17 cellular contexts compared by ENCODE assay signal in the genomic region with DNA sequence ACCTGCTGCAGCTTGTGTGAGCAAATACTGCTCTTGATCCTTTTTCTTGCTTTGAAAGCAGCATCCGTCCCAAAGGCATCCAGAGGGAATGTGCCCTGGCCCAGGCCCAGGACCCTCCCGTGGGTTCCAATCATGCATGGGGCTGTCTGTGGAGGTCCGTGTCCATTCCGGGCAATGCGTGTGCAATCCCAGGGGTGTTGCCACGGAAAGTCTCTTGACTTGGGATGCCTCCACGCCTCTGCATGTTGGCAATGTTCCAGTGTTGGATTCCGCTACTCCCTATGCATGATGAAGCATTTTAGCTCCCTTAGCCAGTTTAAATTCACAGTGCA.
DNase-seq lines count a peak whose midpoint lies in the region; ATAC-seq and TF ChIP-seq lines count a peak whose summit lies in the region.
"Had no signal": no experiment of that assay in that cellular context is flagged by ENCODE, and none has a peak within 500 bp of the region (broad histone marks: within the 10 kb centered on the region; RNA-seq: fewer than 3 reads in every experiment).

No MANE protein-coding gene starts in this region.

- peaks cover 47% of the 10 kb centered on the region for H3K9me3 Mint-ChIP-seq in neural crest cell

- H3K36me3 Mint-ChIP-seq in neural crest cell (ENCODE audit: low read depth), result peaks cover 99% of the 10 kb centered on the region

- H3K27me3 ChIP-seq in thoracic aorta (replicated peaks; ENCODE audit: insufficient read depth) (no peaks in the 10 kb centered on the region), SJCRH30 (no peaks in the 10 kb centered on the region)

- H3K4me1 Mint-ChIP-seq in neural crest cell, result no peaks in the 10 kb centered on the region

- H3K27ac ChIP-seq in coronary artery (no peak overlapping the region), thoracic aorta (no peak overlapping the region), SJCRH30 (no peak overlapping the region)

- H3K27ac Mint-ChIP-seq in neural crest cell (ENCODE audit: unreplicated experiment), result no peak overlapping the region
- H3K27ac Mint-ChIP-seq: CD8-positive, alpha-beta T cell had no signal

- peak overlapping the region; percentile 49 for H3K4me3 ChIP-seq in coronary artery
- H3K4me3 ChIP-seq in thoracic aorta, result peak overlapping the region; percentile 21
- no peak overlapping the region for H3K4me3 ChIP-seq in SJCRH30

- peaks cover 100% of the 10 kb centered on the region for H3K36me3 ChIP-seq in thoracic aorta
- H3K36me3 ChIP-seq in SJCRH30, result no peaks in the 10 kb centered on the region; the same call in 1 of the 2 replicates

- peaks cover 100% of the 10 kb centered on the region for H3K9me3 ChIP-seq in thoracic aorta
- H3K9me3 ChIP-seq in SJCRH30 (replicated peaks), result no peaks in the 10 kb centered on the region; the same call in none of the 2 replicates

- H3K4me3 Mint-ChIP-seq in neural crest cell, result peak overlapping the region; percentile 49
- H3K4me3 Mint-ChIP-seq: CD8-positive, alpha-beta T cell had no signal

- peak; percentile 16 for DNase-seq in D341Med (ENCODE audit: low spot score)
- DNase-seq in coronary artery (ENCODE audit: low spot score), result no peak
- DNase-seq in neural crest cell (ENCODE audit: low read depth, low spot score), result no peak
- DNase-seq in thoracic aorta (ENCODE audit: low spot score), result no peak
- DNase-seq in SJCRH30, result no peak
- DNase-seq in T-helper 9 cell, result no peak
- no peak for DNase-seq in GM19238 (ENCODE audit: insufficient read length, low spot score)
- DNase-seq in GM20000 (ENCODE audit: low spot score), result no peak
- DNase-seq: ACHN, DMS 273 treated with DMSO at 0.1 percent for 48 hours, MV-4-11, NCI-H1436, NCI-H2029 treated with DMSO at 0.1 percent for 48 hours, NCI-H510A treated with DMSO at 0.1 percent for 48 hours, RPMI8226 had no signal

- ATAC-seq in thoracic aorta (ENCODE audit: insufficient number of reproducible peaks, low FRiP score, low read depth), result no peak
- ATAC-seq: CD8-positive, alpha-beta T cell; HCT116 had no signal

- H3K27me3 Mint-ChIP-seq in neural crest cell (ENCODE audit: low read depth), result peaks cover 4% of the 10 kb centered on the region

- TF ChIP-seq CTCF in coronary artery (IDR thresholded peaks at IDR 0.05) (no peak), neural crest cell (conservative IDR thresholded peaks at IDR 0.05) (no peak), thoracic aorta (IDR thresholded peaks at IDR 0.05) (no peak), GM20000 (IDR thresholded peaks at IDR 0.05; ENCODE audit: extremely low read depth, missing control alignments) (no peak)

- H3K4me1 ChIP-seq in thoracic aorta (ENCODE audit: control insufficient read depth in 1 of 2, low read depth in 2 of 2) (no peaks in the 10 kb centered on the region), SJCRH30 (no peaks in the 10 kb centered on the region)
